1 cellular context compared by ENCODE assay signal in the genomic region with DNA sequence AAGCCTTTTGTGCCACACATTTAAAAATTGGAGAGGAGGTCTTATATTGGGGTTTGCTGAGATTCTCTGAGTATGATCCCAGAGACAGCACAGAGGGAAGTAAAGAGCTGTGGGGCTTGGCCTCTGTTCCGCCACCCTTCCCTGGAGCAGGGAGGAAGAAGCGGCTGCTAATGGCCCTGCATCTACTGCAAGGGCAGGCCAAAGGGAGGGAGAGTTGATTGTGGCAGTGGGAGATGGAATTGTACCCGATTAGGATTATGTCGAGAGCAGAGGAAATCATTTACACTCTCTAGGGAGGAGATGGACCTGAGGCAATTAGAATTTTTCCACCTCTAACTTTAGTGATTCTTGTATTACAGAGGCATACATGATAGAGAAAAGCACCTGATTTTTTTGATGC.
TF ChIP-seq lines count a peak whose summit lies in the region.

No MANE protein-coding gene starts in this region.

TF ChIP-seq in HEK293, 187 proteins besides CTCF, POLR2A, EP300 and RAD21:
- TF ChIP-seq WT1 (tag by site-specific recombination; IDR thresholded peaks at IDR 0.05) (peak; percentile 74), ZNF596 (tag by site-specific recombination; IDR thresholded peaks at IDR 0.05) (no peak), ZNF335 (tag by site-specific recombination; conservative IDR thresholded peaks at IDR 0.05) (peak; percentile 31; the same call in 1 of the 2 replicates), ZNF600 (tag by site-specific recombination; IDR thresholded peaks at IDR 0.05) (peak; percentile 35), ZNF362 (tag by site-specific recombination; IDR thresholded peaks at IDR 0.05) (no peak)
